35 cellular contexts compared by ENCODE assay signal in genomic region chr6:70037445-70037844, GRCh38.
"Had no signal": no experiment of that assay in that cellular context is flagged by ENCODE, and none has a peak within 500 bp of the region (broad histone marks: within the 10 kb centered on the region; RNA-seq: fewer than 3 reads in every experiment).

No MANE protein-coding gene starts in this region.

- H3K9me3 ChIP-seq: MG63 had no signal

- DNase-seq: Karpas-422, Kasumi-1, KG1, MG63, MM.1S, MV-4-11, NCI-H1048, NCI-H1092, NCI-H1092 treated with DMSO at 0.1 percent for 48 hours, NCI-H1105, NCI-H1105 treated with DMSO at 0.1 percent for 48 hours, NCI-H1417, NCI-H1417 treated with DMSO at 0.1 percent for 48 hours, NCI-H1436, NCI-H1436 treated with DMSO at 0.1 percent for 48 hours, NCI-H146, NCI-H1694, NCI-H1694 treated with DMSO at 0.1 percent for 48 hours, NCI-H187, NCI-H187 treated with DMSO at 0.1 percent for 48 hours, NCI-H1930, NCI-H2029, NCI-H2029 treated with DMSO at 0.1 percent for 48 hours, NCI-H2081, NCI-H2081 treated with DMSO at 0.1 percent for 48 hours, NCI-H2107, NCI-H2171, NCI-H2171 treated with DMSO at 0.1 percent for 48 hours, NCI-H2227 treated with DMSO at 0.1 percent for 48 hours, NCI-H226, NCI-H345, NCI-H446, NCI-H446 treated with DMSO at 0.1 percent for 48 hours, NCI-H510A had no signal

- H3K4me2 ChIP-seq: KMS-11 had no signal

- H3K27me3 ChIP-seq: MG63 had no signal

- H3K4me3 ChIP-seq: MG63 had no signal

- H3K36me3 ChIP-seq: MG63 had no signal

- H3K9ac ChIP-seq: KMS-11 had no signal

- H3K27ac ChIP-seq: KMS-11 had no signal
